Comparison of ENCODE assay signal across 11 cellular contexts in genomic region chr14:106347890-106348755, GRCh38.
"Had no signal": no experiment of that assay in that cellular context is flagged by ENCODE, and none has a peak within 500 bp of the region (broad histone marks: within the 10 kb centered on the region; RNA-seq: fewer than 3 reads in every experiment).

No MANE protein-coding gene starts in this region.

- H3K27ac Mint-ChIP-seq: activated naive CD8-positive, alpha-beta T cell treated with anti-CD3 and anti-CD28 coated beads, Interleukin-2, amount 10 ng/mL, durations not matched to agents 7 days and 5 days; brain; dendritic cell treated with granulocyte-macrophage colony-stimulating factor and Interleukin-4, amounts not matched to agents 40 ng/mL and 50 ng/mL, for 4 days had no signal

- H3K4me3 Mint-ChIP-seq: activated naive CD8-positive, alpha-beta T cell treated with anti-CD3 and anti-CD28 coated beads, Interleukin-2, amount 10 ng/mL, durations not matched to agents 7 days and 5 days; brain; dendritic cell treated with granulocyte-macrophage colony-stimulating factor and Interleukin-4, amounts not matched to agents 40 ng/mL and 50 ng/mL, for 4 days; stimulated activated naive CD8-positive, alpha-beta T cell treated with anti-CD3 and anti-CD28 coated beads, Interleukin-15, amount 100 ng/mL, for 72 hours had no signal

- H3K27me3 Mint-ChIP-seq: brain had no signal

- H3K4me1 Mint-ChIP-seq: activated naive CD8-positive, alpha-beta T cell treated with anti-CD3 and anti-CD28 coated beads, Interleukin-2, amount 10 ng/mL, durations not matched to agents 7 days and 5 days; brain had no signal

- H3K4me3 ChIP-seq: lower lobe of right lung, upper lobe of left lung had no signal

- H3K9me3 Mint-ChIP-seq: activated naive CD8-positive, alpha-beta T cell treated with anti-CD3 and anti-CD28 coated beads, Interleukin-2, amount 10 ng/mL, durations not matched to agents 7 days and 5 days; dendritic cell treated with granulocyte-macrophage colony-stimulating factor and Interleukin-4, amounts not matched to agents 40 ng/mL and 50 ng/mL, for 4 days; stimulated activated naive CD8-positive, alpha-beta T cell treated with anti-CD3 and anti-CD28 coated beads, Interleukin-15, amount 100 ng/mL, for 72 hours had no signal

- H3K36me3 ChIP-seq: lower lobe of right lung, upper lobe of left lung had no signal

- H3K9me3 ChIP-seq: lower lobe of right lung, upper lobe of left lung had no signal

- H3K27ac ChIP-seq: epithelial cell of prostate, lower lobe of right lung, upper lobe of left lung had no signal

- H3K4me1 ChIP-seq: lower lobe of right lung, upper lobe of left lung had no signal

- H3K36me3 Mint-ChIP-seq: activated naive CD8-positive, alpha-beta T cell treated with anti-CD3 and anti-CD28 coated beads, Interleukin-2, amount 10 ng/mL, durations not matched to agents 7 days and 5 days; brain had no signal

- ATAC-seq: left cardiac atrium; lower lobe of right lung; stimulated activated naive CD8-positive, alpha-beta T cell treated with anti-CD3 and anti-CD28 coated beads, Interleukin-15, amount 100 ng/mL, for 72 hours had no signal

- DNase-seq: activated naive CD4-positive, alpha-beta T cell; foreskin melanocyte; small intestine had no signal
